In the genomic region with DNA sequence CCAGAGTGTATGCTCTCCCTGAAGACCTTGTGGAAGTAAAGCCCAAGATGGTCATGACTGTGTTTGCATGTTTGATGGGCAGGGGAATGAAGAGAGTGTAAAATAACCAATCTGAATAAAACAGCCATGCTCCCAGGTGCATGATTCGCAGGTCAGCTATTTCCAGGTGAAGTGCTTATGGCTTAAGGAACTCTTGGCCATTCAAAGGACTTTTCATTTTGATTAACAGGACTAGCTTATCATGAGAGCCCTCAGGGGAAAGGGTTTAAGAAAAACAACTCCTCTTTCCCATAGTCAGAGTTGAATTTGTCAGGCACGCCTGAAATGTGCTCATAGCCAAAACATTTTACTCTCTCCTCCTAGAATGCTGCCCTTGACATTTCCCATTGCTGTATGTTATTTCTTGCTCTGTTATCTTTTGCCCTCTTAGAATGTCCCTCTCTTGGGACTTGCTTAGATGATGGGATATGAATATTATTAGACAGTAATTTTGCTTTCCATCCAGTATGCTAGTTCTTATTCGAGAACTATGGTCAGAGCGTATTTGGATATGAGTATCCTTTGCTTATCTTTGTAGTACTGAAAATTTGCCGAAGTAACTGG, we compare ENCODE assay signal across 18 cellular contexts.
DNase-seq lines count a peak whose midpoint lies in the region; ATAC-seq and TF ChIP-seq lines count a peak whose summit lies in the region.
"Had no signal": no experiment of that assay in that cellular context is flagged by ENCODE, and none has a peak within 500 bp of the region (broad histone marks: within the 10 kb centered on the region; RNA-seq: fewer than 3 reads in every experiment).

No MANE protein-coding gene starts in this region.

- H3K27me3 ChIP-seq in PC-3 (ENCODE audit: low read length) (no peaks in the 10 kb centered on the region), lower lobe of right lung (ENCODE audit: low read depth) (no peaks in the 10 kb centered on the region)
- H3K27me3 ChIP-seq: esophagus muscularis mucosa, vagina had no signal

- H3K4me2 ChIP-seq in PC-3 (ENCODE audit: low read length) = no peak overlapping the region

- no peak overlapping the region for H3K4me3 ChIP-seq in PC-3 (ENCODE audit: low read length)
- no peak overlapping the region for H3K4me3 ChIP-seq in lower lobe of right lung
- H3K4me3 ChIP-seq: esophagus muscularis mucosa, vagina had no signal

- POLR2A ChIA-PET in PC-3 (lab: Charles Lee; ENCODE audit: unreplicated experiment) = interaction anchor here (0.6 kb wide), 2 partner anchors 17 to 1027 kb away, joined by 3 read pairs; no protein-coding TSS in a partner anchor

- no TSS peak for BruUV-seq in PC-3 (replicated peaks; lab: Mats Ljungman, UMichigan)

- no peaks in the 10 kb centered on the region; the same call in 1 of the 2 replicates for H3K4me1 ChIP-seq in PC-3 (ENCODE audit: insufficient read depth, low read length)
- no peaks in the 10 kb centered on the region for H3K4me1 ChIP-seq in lower lobe of right lung
- H3K4me1 ChIP-seq: vagina had no signal

- H3K9me3 ChIP-seq in PC-3 (ENCODE audit: low read length) = no peaks in the 10 kb centered on the region
- no peaks in the 10 kb centered on the region for H3K9me3 ChIP-seq in lower lobe of right lung
- H3K9me3 ChIP-seq: esophagus muscularis mucosa, vagina had no signal

- H2AFZ ChIP-seq in PC-3 (ENCODE audit: low read length) = no peak overlapping the region

- H3K27ac ChIP-seq in 22Rv1 (0 out of 2 replicates have a peak overlapping the region, but pooled peaks have one; percentile 18), PC-3 (ENCODE audit: low read length) (no peak overlapping the region), epithelial cell of prostate (peak overlapping the region; percentile 69), lower lobe of right lung (no peak overlapping the region)
- H3K27ac ChIP-seq: vagina had no signal

- no peaks in the 10 kb centered on the region for H3K9me2 ChIP-seq in PC-3 (replicated peaks; ENCODE audit: low read length)

- peak; percentile 15; the same call in 1 of the 2 replicates for ATAC-seq in PC-3
- ATAC-seq in lower lobe of right lung = peak; percentile 32 to 73
- no peak for ATAC-seq in GM18858 (IDR thresholded peaks at IDR 0.05; ENCODE audit: unreplicated experiment)
- no peak for ATAC-seq in HG03045 (IDR thresholded peaks at IDR 0.05; ENCODE audit: unreplicated experiment)

- intact Hi-C loops in PC-3 (cut with micrococcal nuclease) = loop anchor here (2.0 to 10.0 kb wide), 3 partner anchors 29 to 319 kb away; no protein-coding TSS in a partner anchor
- intact Hi-C loops in lower lobe of right lung (cut with DNase I) = no loop called here
- intact Hi-C loops in posterior cingulate gyrus (cut with DNase I) = loop anchor here (5.0 to 10.0 kb wide), 2 partner anchors 43 to 295 kb away; no protein-coding TSS in a partner anchor

- CTCF ChIA-PET in PC-3 (lab: Charles Lee) = no interaction called here

- H3K79me2 ChIP-seq in PC-3 (ENCODE audit: low read length) = no peaks in the 10 kb centered on the region

- DNase-seq in PC-3 = peak; percentile 12
- peak; percentile 0 for DNase-seq in epithelial cell of prostate (ENCODE audit: low read depth, low spot score)
- no peak for DNase-seq in lower lobe of right lung
- no peak for DNase-seq in AG08396 (ENCODE audit: low spot score)
- DNase-seq in posterior cingulate gyrus = no peak
- DNase-seq: activated CD4-positive, alpha-beta T cell treated with anti-CD3 and anti-CD28 coated beads for 1 hour; activated effector memory CD4-positive, alpha-beta T cell treated with Interleukin-2 at 50 U/mL for 16 hours; amygdala; CD8-positive, alpha-beta memory T cell; HCEC 1CT; NCI-H146; NCI-H510A; stimulated activated naive CD4-positive, alpha-beta T cell had no signal

- no peaks in the 10 kb centered on the region for H3F3A ChIP-seq in PC-3 (ENCODE audit: low read length, unreplicated experiment)

- TF ChIP-seq CTCF in 22Rv1 (IDR thresholded peaks at IDR 0.05) = no peak
- no peak for TF ChIP-seq CTCF in PC-3 (conservative IDR thresholded peaks at IDR 0.05; ENCODE audit: low read depth, low read length)
- no peak for TF ChIP-seq CTCF in lower lobe of right lung (IDR thresholded peaks at IDR 0.05)

- H3K9ac ChIP-seq in PC-3 (ENCODE audit: low read length) = no peak overlapping the region

- peaks cover 52% of the 10 kb centered on the region; the same call in 1 of the 2 replicates for H3K36me3 ChIP-seq in PC-3 (ENCODE audit: low read depth, low read length)
- H3K36me3 ChIP-seq in lower lobe of right lung = peaks cover 50% of the 10 kb centered on the region

- no peaks in the 10 kb centered on the region for H4K20me1 ChIP-seq in PC-3 (ENCODE audit: low read length)

Comparison
In these comparisons a context has a peak if more than half of its experiments do, and no peak if none do; other contexts are left out.
1. H3K27ac ChIP-seq: peak in 22Rv1 (single experiment) and epithelial cell of prostate (single experiment); none in PC-3 (single experiment) and lower lobe of right lung (single experiment).
2. ATAC-seq: peak in PC-3 (single experiment) and lower lobe of right lung (2 of 2); none in GM18858 (single experiment) and HG03045 (single experiment).
3. DNase-seq: peak in PC-3 (single experiment) and epithelial cell of prostate (single experiment); none in lower lobe of right lung (single experiment), AG08396 (single experiment) and posterior cingulate gyrus (0 of 10).